ENCODE assay signal across 8 cellular contexts in the genomic region with DNA sequence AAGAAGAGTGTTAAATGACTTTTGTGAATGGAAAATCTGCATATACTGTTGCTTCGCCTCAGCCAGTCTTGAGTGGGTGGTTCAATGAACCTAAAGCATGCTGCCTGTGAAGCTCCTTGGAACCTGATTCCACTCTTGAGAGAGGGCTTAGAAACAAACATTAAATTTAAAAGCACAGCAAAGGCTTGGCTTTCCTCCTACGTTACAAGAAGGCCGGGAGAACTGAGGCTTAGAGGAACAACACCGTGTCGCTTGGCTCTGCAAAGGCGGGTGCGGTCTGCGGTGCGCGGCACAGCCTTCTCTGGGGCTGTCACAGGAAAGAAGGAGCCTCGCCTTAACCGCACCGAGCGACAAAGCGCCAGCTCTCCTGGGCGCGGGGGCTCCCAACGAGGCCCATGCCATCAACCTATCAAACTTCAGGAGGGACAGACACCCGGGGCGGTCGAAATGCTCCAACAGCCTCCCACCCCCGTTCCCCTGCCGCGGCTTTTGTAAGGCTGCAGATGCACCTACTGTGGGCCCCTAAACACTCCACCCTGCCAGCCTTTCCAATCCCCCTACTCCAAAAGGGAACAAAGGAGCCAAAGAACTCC. TPM values are rescaled to one million over a fixed set of nuclear protein-coding genes. Genes with fewer than 3 reads are reported as not detected.
DNase-seq lines count a peak whose midpoint lies in the region; ATAC-seq and TF ChIP-seq lines count a peak whose summit lies in the region.

No MANE protein-coding gene starts in this region.

- TF ChIP-seq CTCF in CD14-positive monocyte (IDR thresholded peaks at IDR 0.05) (no peak), PC-3 (conservative IDR thresholded peaks at IDR 0.05; ENCODE audit: low read depth, low read length) (no peak), fibroblast of mammary gland (conservative IDR thresholded peaks at IDR 0.05; ENCODE audit: control insufficient read depth, insufficient read depth, low read depth, low read length) (no peak), neural crest cell (conservative IDR thresholded peaks at IDR 0.05) (no peak)

- no peaks in the 10 kb centered on the region for H3K9me3 ChIP-seq in PC-3 (ENCODE audit: low read length)
- H3K9me3 ChIP-seq in stomach smooth muscle (ENCODE audit: control insufficient read depth in 2 of 2, low read length in 2 of 2), result no peaks in the 10 kb centered on the region

- peaks cover 63% of the 10 kb centered on the region for H3K4me1 Mint-ChIP-seq in CD14-positive monocyte
- peaks cover 41% of the 10 kb centered on the region for H3K4me1 Mint-ChIP-seq in activated T-cell treated with anti-CD3 and anti-CD28 coated beads, Interleukin-2, amount 50 U/mL, for 72 hours (ENCODE audit: low read depth)
- peaks cover 38% of the 10 kb centered on the region for H3K4me1 Mint-ChIP-seq in neural crest cell

- H3K4me3 ChIP-seq in PC-3 (ENCODE audit: low read length) (peak overlapping the region; percentile 100), fibroblast of mammary gland (ENCODE audit: control insufficient read depth, low read depth, low read length) (peak overlapping the region; percentile 87), stomach smooth muscle (ENCODE audit: low read length in 2 of 2) (peak overlapping the region; percentile 88 to 96)

- peak overlapping the region; percentile 80 for H3K9ac ChIP-seq in PC-3 (ENCODE audit: low read length)
- H3K9ac ChIP-seq in stomach smooth muscle (ENCODE audit: low read length in 2 of 2), result peak overlapping the region; percentile 81 to 87

- H3K36me3 Mint-ChIP-seq in CD14-positive monocyte (peaks cover 5 to 6% of the 10 kb centered on the region in 2 donors), neural crest cell (ENCODE audit: low read depth) (no peaks in the 10 kb centered on the region)
- peaks cover 1 to 3% of the 10 kb centered on the region in 2 donors for H3K36me3 Mint-ChIP-seq in activated T-cell treated with anti-CD3 and anti-CD28 coated beads, Interleukin-2, amount 50 U/mL, for 72 hours (ENCODE audit: insufficient read depth in 2 of 2)

- TSS peak; percentile 31 for BruUV-seq in PC-3 (replicated peaks; lab: Mats Ljungman, UMichigan)

- no peaks in the 10 kb centered on the region for H3F3A ChIP-seq in PC-3 (ENCODE audit: low read length, unreplicated experiment)

- H3K9me3 Mint-ChIP-seq in CD14-positive monocyte (no peaks in the 10 kb centered on the region), neural crest cell (no peaks in the 10 kb centered on the region)
- no peaks in the 10 kb centered on the region for H3K9me3 Mint-ChIP-seq in activated T-cell treated with anti-CD3 and anti-CD28 coated beads, Interleukin-2, amount 50 U/mL, for 72 hours

- no peaks in the 10 kb centered on the region for H3K36me3 ChIP-seq in PC-3 (ENCODE audit: low read depth, low read length)
- H3K36me3 ChIP-seq in stomach smooth muscle (ENCODE audit: control insufficient read depth in 2 of 2, insufficient read depth in 2 of 2, low read length in 2 of 2), result no peaks in the 10 kb centered on the region

- H3K4me1 ChIP-seq in PC-3 (ENCODE audit: insufficient read depth, low read length), result peaks cover 50% of the 10 kb centered on the region
- H3K4me1 ChIP-seq in stomach smooth muscle (ENCODE audit: control insufficient read depth, insufficient read depth, low read length), result peaks cover 4% of the 10 kb centered on the region

- H3K27me3 ChIP-seq in PC-3 (ENCODE audit: low read length), result no peaks in the 10 kb centered on the region
- H3K27me3 ChIP-seq in stomach smooth muscle (ENCODE audit: control insufficient read depth in 1 of 2, insufficient read depth in 2 of 2, low read length in 2 of 2), result no peaks in the 10 kb centered on the region

- peak overlapping the region; percentile 83 for H3K4me2 ChIP-seq in PC-3 (ENCODE audit: low read length)

- no peaks in the 10 kb centered on the region for H3K9me2 ChIP-seq in PC-3 (replicated peaks; ENCODE audit: low read length)

- intact Hi-C loops in CD14-positive monocyte (cut with micrococcal nuclease) (no loop called here), PC-3 (cut with micrococcal nuclease) (loop anchor here (5.0 to 10.0 kb wide), 2 partner anchors 101 to 214 kb away; partner anchors contain the start of gene BBS10)

- H4K20me1 ChIP-seq in PC-3 (ENCODE audit: low read length), result peaks cover 9% of the 10 kb centered on the region; the same call in 1 of the 2 replicates

- ATAC-seq in GM19455 (IDR thresholded peaks at IDR 0.05; ENCODE audit: unreplicated experiment), result peak; percentile 55
- ATAC-seq in HG03571 (IDR thresholded peaks at IDR 0.05; ENCODE audit: unreplicated experiment), result peak; percentile 49
- ATAC-seq in PC-3, result peak; percentile 50
- ATAC-seq in activated T-cell treated with anti-CD3 and anti-CD28 coated beads, Interleukin-2, amount 50 U/mL, for 72 hours (replicated peaks in 1 of 2), result peak; percentile 73 to 79

- POLR2A ChIA-PET in PC-3 (lab: Charles Lee; ENCODE audit: unreplicated experiment), result no interaction called here

- DNase-seq in CD14-positive monocyte (ENCODE audit: low spot score) (peak; percentile 55), PC-3 (peak; percentile 50), fibroblast of mammary gland (ENCODE audit: low read depth) (peak; percentile 27), neural crest cell (ENCODE audit: low read depth, low spot score) (peak; percentile 23)
- DNase-seq in activated T-cell treated with anti-CD3 and anti-CD28 coated beads, Interleukin-2, amount 50 U/mL, for 72 hours, result peak; percentile 83 to 87

- peaks cover 57% of the 10 kb centered on the region for H3K79me2 ChIP-seq in PC-3 (ENCODE audit: low read length)

- H3K27me3 Mint-ChIP-seq in CD14-positive monocyte (ENCODE audit: low read depth in 3 of 3), result no peaks in the 10 kb centered on the region
- H3K27me3 Mint-ChIP-seq in activated T-cell treated with anti-CD3 and anti-CD28 coated beads, Interleukin-2, amount 50 U/mL, for 72 hours (ENCODE audit: low read depth), result no peaks in the 10 kb centered on the region
- no peaks in the 10 kb centered on the region for H3K27me3 Mint-ChIP-seq in neural crest cell (ENCODE audit: low read depth)

- CTCF ChIA-PET in PC-3 (lab: Charles Lee), result interaction anchor here (0.9 kb wide), 1 partner anchor 28 kb away, joined by 4 read pairs; no protein-coding TSS in a partner anchor

- H3K27ac Mint-ChIP-seq in CD14-positive monocyte (peak overlapping the region; percentile 97 to 99 (median 98)), neural crest cell (ENCODE audit: unreplicated experiment) (peak overlapping the region; percentile 98)
- peak overlapping the region; percentile 96 for H3K27ac Mint-ChIP-seq in activated T-cell treated with anti-CD3 and anti-CD28 coated beads, Interleukin-2, amount 50 U/mL, for 72 hours

- H3K27ac ChIP-seq in PC-3 (ENCODE audit: low read length) (peak overlapping the region; percentile 6; the same call in 1 of the 2 replicates), stomach smooth muscle (ENCODE audit: low read length) (peak overlapping the region; percentile 60)

- H2AFZ ChIP-seq in PC-3 (ENCODE audit: low read length), result peak overlapping the region; percentile 85

- H3K4me3 Mint-ChIP-seq in CD14-positive monocyte (peak overlapping the region; percentile 95 to 97), neural crest cell (peak overlapping the region; percentile 98)
- peak overlapping the region; percentile 92 to 98 for H3K4me3 Mint-ChIP-seq in activated T-cell treated with anti-CD3 and anti-CD28 coated beads, Interleukin-2, amount 50 U/mL, for 72 hours

RNA-seq across cellular contexts. Expression of gene OSBPL8, which starts 0.8 kb away (rescaled TPM):
- polyA plus RNA-seq in CD14-positive monocyte, result 100 to 1,000 TPM; 147 to 167 TPM
- total RNA-seq in PC-3 (2014; rRNA removed) (28.5 and 42.6 TPM in 2 replicates), neural crest cell (74.9 and 75.8 TPM in 2 replicates)
- total RNA-seq in activated T-cell treated with anti-CD3 and anti-CD28 coated beads, Interleukin-2, amount 50 U/mL, for 72 hours, result 10 to 100 TPM; 75.0 to 75.6 TPM

Comparison
In these comparisons a context has a peak if more than half of its experiments do, and no peak if none do; other contexts are left out.
1. Peak in every context shown above with its lines: DNase-seq, ATAC-seq, H3K4me3 ChIP-seq and H3K27ac ChIP-seq.
2. DNase-seq: peak in every context shown above with its lines; median percentile 85 in activated T-cell treated with anti-CD3 and anti-CD28 coated beads, Interleukin-2, amount 50 U/mL, for 72 hours; 55 in CD14-positive monocyte; 50 in PC-3; 27 in fibroblast of mammary gland; 23 in neural crest cell.